In the genomic region with DNA sequence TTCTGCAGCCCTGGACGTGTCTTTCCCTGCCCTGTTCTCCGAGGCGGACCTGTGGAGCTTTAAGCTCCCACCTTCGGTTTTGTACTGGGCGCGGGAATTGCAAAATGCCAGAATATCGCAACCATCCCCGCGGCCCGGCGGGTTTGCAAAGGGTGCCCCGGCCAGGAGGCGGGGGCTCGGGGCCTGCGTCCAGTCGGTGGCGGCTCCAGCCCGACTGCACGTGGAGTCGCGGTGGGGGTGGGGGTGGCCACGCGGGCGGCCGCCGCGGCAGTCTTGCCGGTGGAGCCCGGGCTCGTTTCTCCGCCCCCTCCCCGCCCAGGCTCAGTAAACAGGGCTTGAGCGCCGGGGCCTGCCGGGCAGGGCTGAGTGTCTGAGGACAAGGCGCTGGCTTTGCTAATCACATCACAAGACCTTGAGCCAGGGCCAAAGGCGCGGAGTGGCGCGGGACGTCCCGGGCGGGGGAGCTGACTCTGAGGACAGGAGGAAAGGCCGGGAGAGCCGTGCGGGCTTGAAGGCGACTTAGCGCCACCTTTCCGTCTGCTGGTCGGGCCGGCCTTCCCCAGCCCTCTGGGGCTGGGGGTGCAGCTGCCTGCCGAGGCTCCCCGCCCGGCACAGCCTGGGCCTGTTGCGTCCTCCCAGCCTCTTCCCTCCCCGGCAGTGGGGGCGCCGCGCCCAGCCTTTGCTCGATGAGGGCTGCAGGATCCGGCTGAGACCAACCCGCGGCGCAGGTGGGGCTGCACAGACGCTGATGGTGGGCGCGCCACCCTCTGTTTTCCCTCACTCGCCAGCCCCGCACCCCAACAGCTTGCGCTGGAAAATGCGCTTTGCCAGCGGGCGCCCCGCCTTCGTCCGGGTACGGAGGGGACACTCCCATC, we compare ENCODE assay signal across 1 cellular context.
TF ChIP-seq lines count a peak whose summit lies in the region.

No MANE protein-coding gene starts in this region.

TF ChIP-seq in K562, 482 proteins besides CTCF, POLR2A, EP300 and RAD21 (continued from another document and continues in another):
- TF ChIP-seq, protein P1, sequence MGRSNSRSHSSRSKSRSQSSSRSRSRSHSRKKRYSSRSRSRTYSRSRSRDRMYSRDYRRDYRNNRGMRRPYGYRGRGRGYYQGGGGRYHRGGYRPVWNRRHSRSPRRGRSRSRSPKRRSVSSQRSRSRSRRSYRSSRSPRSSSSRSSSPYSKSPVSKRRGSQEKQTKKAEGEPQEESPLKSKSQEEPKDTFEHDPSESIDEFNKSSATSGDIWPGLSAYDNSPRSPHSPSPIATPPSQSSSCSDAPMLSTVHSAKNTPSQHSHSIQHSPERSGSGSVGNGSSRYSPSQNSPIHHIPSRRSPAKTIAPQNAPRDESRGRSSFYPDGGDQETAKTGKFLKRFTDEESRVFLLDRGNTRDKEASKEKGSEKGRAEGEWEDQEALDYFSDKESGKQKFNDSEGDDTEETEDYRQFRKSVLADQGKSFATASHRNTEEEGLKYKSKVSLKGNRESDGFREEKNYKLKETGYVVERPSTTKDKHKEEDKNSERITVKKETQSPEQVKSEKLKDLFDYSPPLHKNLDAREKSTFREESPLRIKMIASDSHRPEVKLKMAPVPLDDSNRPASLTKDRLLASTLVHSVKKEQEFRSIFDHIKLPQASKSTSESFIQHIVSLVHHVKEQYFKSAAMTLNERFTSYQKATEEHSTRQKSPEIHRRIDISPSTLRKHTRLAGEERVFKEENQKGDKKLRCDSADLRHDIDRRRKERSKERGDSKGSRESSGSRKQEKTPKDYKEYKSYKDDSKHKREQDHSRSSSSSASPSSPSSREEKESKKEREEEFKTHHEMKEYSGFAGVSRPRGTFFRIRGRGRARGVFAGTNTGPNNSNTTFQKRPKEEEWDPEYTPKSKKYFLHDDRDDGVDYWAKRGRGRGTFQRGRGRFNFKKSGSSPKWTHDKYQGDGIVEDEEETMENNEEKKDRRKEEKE (IDR thresholded peaks at IDR 0.05; ENCODE audit: borderline replicate concordance in 1 of 2, control insufficient read depth in 1 of 2, low read depth in 2 of 2, low read length in 1 of 2), result no peak
- 0 out of 2 replicates have a peak, but pooled peaks have one; percentile 29 for TF ChIP-seq JUN (IDR thresholded peaks at IDR 0.05; ENCODE audit: borderline replicate concordance, low read depth, low read length)
- TF ChIP-seq JUN (CRISPR knock-in tag; IDR thresholded peaks at IDR 0.05; ENCODE audit: borderline replicate concordance), result no peak
- 0 out of 2 replicates have a peak, but pooled peaks have one; percentile 59 for TF ChIP-seq HNRNPL (IDR thresholded peaks at IDR 0.05; ENCODE audit: low read depth, low read length)
- 0 out of 2 replicates have a peak, but pooled peaks have one; percentile 16 for TF ChIP-seq CBX5 (IDR thresholded peaks at IDR 0.05; ENCODE audit: borderline replicate concordance, low read depth)
- TF ChIP-seq FUS (optimal IDR thresholded peaks at IDR 0.05; ENCODE audit: low read depth, low read length), result no peak
- TF ChIP-seq, protein P2, sequence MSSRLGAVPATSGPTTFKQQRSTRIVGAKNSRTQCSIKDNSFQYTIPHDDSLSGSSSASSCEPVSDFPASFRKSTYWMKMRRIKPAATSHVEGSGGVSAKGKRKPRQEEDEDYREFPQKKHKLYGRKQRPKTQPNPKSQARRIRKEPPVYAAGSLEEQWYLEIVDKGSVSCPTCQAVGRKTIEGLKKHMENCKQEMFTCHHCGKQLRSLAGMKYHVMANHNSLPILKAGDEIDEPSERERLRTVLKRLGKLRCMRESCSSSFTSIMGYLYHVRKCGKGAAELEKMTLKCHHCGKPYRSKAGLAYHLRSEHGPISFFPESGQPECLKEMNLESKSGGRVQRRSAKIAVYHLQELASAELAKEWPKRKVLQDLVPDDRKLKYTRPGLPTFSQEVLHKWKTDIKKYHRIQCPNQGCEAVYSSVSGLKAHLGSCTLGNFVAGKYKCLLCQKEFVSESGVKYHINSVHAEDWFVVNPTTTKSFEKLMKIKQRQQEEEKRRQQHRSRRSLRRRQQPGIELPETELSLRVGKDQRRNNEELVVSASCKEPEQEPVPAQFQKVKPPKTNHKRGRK (tag; IDR thresholded peaks at IDR 0.05), result no peak
- TF ChIP-seq CAMTA2 (CRISPR knock-in tag; conservative IDR thresholded peaks at IDR 0.05), result no peak
- TF ChIP-seq, protein P3, sequence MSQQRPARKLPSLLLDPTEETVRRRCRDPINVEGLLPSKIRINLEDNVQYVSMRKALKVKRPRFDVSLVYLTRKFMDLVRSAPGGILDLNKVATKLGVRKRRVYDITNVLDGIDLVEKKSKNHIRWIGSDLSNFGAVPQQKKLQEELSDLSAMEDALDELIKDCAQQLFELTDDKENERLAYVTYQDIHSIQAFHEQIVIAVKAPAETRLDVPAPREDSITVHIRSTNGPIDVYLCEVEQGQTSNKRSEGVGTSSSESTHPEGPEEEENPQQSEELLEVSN (IDR thresholded peaks at IDR 0.05; ENCODE audit: borderline replicate concordance in 1 of 2, extremely low read depth in 1 of 2, insufficient read depth in 1 of 2, insufficient read length in 1 of 2, low read depth in 1 of 2, low read length in 1 of 2, poor library complexity in 1 of 2, severe bottlenecking in 1 of 2), result peak; percentile 67 to 78
- TF ChIP-seq, protein P4, sequence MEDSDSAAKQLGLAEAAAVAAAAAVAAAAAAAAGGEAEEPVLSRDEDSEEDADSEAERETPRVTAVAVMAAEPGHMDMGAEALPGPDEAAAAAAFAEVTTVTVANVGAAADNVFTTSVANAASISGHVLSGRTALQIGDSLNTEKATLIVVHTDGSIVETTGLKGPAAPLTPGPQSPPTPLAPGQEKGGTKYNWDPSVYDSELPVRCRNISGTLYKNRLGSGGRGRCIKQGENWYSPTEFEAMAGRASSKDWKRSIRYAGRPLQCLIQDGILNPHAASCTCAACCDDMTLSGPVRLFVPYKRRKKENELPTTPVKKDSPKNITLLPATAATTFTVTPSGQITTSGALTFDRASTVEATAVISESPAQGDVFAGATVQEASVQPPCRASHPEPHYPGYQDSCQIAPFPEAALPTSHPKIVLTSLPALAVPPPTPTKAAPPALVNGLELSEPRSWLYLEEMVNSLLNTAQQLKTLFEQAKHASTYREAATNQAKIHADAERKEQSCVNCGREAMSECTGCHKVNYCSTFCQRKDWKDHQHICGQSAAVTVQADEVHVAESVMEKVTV (CRISPR knock-in tag; IDR thresholded peaks at IDR 0.05), result no peak
- TF ChIP-seq SP1 (CRISPR knock-in tag; IDR thresholded peaks at IDR 0.05), result no peak
- TF ChIP-seq HDAC6 (IDR thresholded peaks at IDR 0.05; ENCODE audit: low read depth, low read length), result no peak
- TF ChIP-seq, protein P5, sequence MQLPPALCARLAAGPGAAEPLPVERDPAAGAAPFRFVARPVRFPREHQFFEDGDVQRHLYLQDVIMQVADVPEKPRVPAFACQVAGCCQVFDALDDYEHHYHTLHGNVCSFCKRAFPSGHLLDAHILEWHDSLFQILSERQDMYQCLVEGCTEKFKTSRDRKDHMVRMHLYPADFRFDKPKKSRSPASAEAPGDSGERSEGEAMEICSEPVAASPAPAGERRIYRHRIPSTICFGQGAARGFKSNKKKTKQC (CRISPR knock-in tag; IDR thresholded peaks at IDR 0.05), result no peak; the same call in none of the 2 replicates
- TF ChIP-seq SMAD2 (IDR thresholded peaks at IDR 0.05; ENCODE audit: low read depth, low read length), result no peak
- TF ChIP-seq ZNF384 (IDR thresholded peaks at IDR 0.05; ENCODE audit: low read depth, low read length), result no peak
- TF ChIP-seq, protein P6, sequence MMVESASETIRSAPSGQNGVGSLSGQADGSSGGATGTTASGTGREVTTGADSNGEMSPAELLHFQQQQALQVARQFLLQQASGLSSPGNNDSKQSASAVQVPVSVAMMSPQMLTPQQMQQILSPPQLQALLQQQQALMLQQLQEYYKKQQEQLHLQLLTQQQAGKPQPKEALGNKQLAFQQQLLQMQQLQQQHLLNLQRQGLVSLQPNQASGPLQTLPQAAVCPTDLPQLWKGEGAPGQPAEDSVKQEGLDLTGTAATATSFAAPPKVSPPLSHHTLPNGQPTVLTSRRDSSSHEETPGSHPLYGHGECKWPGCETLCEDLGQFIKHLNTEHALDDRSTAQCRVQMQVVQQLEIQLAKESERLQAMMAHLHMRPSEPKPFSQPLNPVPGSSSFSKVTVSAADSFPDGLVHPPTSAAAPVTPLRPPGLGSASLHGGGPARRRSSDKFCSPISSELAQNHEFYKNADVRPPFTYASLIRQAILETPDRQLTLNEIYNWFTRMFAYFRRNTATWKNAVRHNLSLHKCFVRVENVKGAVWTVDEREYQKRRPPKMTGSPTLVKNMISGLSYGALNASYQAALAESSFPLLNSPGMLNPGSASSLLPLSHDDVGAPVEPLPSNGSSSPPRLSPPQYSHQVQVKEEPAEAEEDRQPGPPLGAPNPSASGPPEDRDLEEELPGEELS (CRISPR knock-in tag; IDR thresholded peaks at IDR 0.05; ENCODE audit: borderline replicate concordance), result peak; percentile 84; the same call in 1 of the 2 replicates
- TF ChIP-seq, protein P7, sequence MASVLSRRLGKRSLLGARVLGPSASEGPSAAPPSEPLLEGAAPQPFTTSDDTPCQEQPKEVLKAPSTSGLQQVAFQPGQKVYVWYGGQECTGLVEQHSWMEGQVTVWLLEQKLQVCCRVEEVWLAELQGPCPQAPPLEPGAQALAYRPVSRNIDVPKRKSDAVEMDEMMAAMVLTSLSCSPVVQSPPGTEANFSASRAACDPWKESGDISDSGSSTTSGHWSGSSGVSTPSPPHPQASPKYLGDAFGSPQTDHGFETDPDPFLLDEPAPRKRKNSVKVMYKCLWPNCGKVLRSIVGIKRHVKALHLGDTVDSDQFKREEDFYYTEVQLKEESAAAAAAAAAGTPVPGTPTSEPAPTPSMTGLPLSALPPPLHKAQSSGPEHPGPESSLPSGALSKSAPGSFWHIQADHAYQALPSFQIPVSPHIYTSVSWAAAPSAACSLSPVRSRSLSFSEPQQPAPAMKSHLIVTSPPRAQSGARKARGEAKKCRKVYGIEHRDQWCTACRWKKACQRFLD (CRISPR knock-in tag; IDR thresholded peaks at IDR 0.05), result 0 out of 2 replicates have a peak, but pooled peaks have one; percentile 6
- TF ChIP-seq MCM2 (IDR thresholded peaks at IDR 0.05; ENCODE audit: low read depth), result no peak
- TF ChIP-seq HLTF (IDR thresholded peaks at IDR 0.05), result no peak; the same call in 1 of the 2 replicates
- no peak for TF ChIP-seq ZFP1 (CRISPR knock-in tag; IDR thresholded peaks at IDR 0.05)
- no peak; the same call in 1 of the 2 replicates for TF ChIP-seq KLF16 (IDR thresholded peaks at IDR 0.05)
- no peak for TF ChIP-seq NR2C2 (CRISPR knock-in tag; IDR thresholded peaks at IDR 0.05)
- 0 out of 2 replicates have a peak, but pooled peaks have one; percentile 32 for TF ChIP-seq NR2C2 (tag; IDR thresholded peaks at IDR 0.05)
- no peak for TF ChIP-seq HNRNPLL (IDR thresholded peaks at IDR 0.05; ENCODE audit: low read depth, low read length, poor library complexity, severe bottlenecking)
- TF ChIP-seq, protein P8, sequence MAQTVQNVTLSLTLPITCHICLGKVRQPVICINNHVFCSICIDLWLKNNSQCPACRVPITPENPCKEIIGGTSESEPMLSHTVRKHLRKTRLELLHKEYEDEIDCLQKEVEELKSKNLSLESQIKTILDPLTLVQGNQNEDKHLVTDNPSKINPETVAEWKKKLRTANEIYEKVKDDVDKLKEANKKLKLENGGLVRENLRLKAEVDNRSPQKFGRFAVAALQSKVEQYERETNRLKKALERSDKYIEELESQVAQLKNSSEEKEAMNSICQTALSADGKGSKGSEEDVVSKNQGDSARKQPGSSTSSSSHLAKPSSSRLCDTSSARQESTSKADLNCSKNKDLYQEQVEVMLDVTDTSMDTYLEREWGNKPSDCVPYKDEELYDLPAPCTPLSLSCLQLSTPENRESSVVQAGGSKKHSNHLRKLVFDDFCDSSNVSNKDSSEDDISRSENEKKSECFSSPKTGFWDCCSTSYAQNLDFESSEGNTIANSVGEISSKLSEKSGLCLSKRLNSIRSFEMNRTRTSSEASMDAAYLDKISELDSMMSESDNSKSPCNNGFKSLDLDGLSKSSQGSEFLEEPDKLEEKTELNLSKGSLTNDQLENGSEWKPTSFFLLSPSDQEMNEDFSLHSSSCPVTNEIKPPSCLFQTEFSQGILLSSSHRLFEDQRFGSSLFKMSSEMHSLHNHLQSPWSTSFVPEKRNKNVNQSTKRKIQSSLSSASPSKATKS (CRISPR knock-in tag; IDR thresholded peaks at IDR 0.05), result no peak
- TF ChIP-seq SMARCE1 (IDR thresholded peaks at IDR 0.05), result 0 out of 2 replicates have a peak, but pooled peaks have one; percentile 39
- peak; percentile 75 for TF ChIP-seq PCBP1 (IDR thresholded peaks at IDR 0.05; ENCODE audit: low read depth, low read length, poor library complexity, severe bottlenecking)
- peak; percentile 99 for TF ChIP-seq MYC (IDR thresholded peaks at IDR 0.05; ENCODE audit: low read depth, low read length)
- peak; percentile 80; the same call in 1 of the 2 replicates for TF ChIP-seq MYC (CRISPR knock-in tag; IDR thresholded peaks at IDR 0.05; ENCODE audit: borderline replicate concordance, low read depth)
- no peak for TF ChIP-seq ILK (tag; IDR thresholded peaks at IDR 0.05; ENCODE audit: borderline replicate concordance, low read depth)
- TF ChIP-seq DPF2 (IDR thresholded peaks at IDR 0.05), result peak; percentile 50
- TF ChIP-seq ATF7 (IDR thresholded peaks at IDR 0.05), result peak; percentile 41
- no peak for TF ChIP-seq ZNF830 (CRISPR knock-in tag; IDR thresholded peaks at IDR 0.05)
- TF ChIP-seq, protein P9, sequence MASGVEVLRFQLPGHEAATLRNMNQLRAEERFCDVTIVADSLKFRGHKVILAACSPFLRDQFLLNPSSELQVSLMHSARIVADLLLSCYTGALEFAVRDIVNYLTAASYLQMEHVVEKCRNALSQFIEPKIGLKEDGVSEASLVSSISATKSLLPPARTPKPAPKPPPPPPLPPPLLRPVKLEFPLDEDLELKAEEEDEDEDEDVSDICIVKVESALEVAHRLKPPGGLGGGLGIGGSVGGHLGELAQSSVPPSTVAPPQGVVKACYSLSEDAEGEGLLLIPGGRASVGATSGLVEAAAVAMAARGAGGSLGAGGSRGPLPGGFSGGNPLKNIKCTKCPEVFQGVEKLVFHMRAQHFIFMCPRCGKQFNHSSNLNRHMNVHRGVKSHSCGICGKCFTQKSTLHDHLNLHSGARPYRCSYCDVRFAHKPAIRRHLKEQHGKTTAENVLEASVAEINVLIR (CRISPR knock-in tag; IDR thresholded peaks at IDR 0.05), result no peak
- peak; percentile 32; the same call in 1 of the 2 replicates for TF ChIP-seq HDAC8 (tag; IDR thresholded peaks at IDR 0.05)
- TF ChIP-seq, protein P10, sequence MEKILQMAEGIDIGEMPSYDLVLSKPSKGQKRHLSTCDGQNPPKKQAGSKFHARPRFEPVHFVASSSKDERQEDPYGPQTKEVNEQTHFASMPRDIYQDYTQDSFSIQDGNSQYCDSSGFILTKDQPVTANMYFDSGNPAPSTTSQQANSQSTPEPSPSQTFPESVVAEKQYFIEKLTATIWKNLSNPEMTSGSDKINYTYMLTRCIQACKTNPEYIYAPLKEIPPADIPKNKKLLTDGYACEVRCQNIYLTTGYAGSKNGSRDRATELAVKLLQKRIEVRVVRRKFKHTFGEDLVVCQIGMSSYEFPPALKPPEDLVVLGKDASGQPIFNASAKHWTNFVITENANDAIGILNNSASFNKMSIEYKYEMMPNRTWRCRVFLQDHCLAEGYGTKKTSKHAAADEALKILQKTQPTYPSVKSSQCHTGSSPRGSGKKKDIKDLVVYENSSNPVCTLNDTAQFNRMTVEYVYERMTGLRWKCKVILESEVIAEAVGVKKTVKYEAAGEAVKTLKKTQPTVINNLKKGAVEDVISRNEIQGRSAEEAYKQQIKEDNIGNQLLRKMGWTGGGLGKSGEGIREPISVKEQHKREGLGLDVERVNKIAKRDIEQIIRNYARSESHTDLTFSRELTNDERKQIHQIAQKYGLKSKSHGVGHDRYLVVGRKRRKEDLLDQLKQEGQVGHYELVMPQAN (IDR thresholded peaks at IDR 0.05; ENCODE audit: borderline replicate concordance), result peak; percentile 54; the same call in 1 of the 2 replicates
- no peak for TF ChIP-seq ZNF184 (CRISPR knock-in tag; IDR thresholded peaks at IDR 0.05)
- TF ChIP-seq NRF1 (conservative IDR thresholded peaks at IDR 0.05 in 1 of 2, IDR thresholded peaks at IDR 0.05 in 1 of 2), result peak; percentile 42 to 53; a peak in 3 of 4 replicates
- no peak for TF ChIP-seq DACH1 (IDR thresholded peaks at IDR 0.05; ENCODE audit: partially characterized antibody)
- no peak for TF ChIP-seq TAF1 (IDR thresholded peaks at IDR 0.05; ENCODE audit: control insufficient read depth, extremely low read depth, insufficient read depth, low read length, severe bottlenecking)
